9 cellular contexts compared by ENCODE assay signal in genomic region chr16:66660422-66661209, GRCh38. TPM values are rescaled to one million over a fixed set of nuclear protein-coding genes. Genes with fewer than 3 reads are reported as not detected.
DNase-seq lines count a peak whose midpoint lies in the region; FAIRE-seq and TF ChIP-seq lines count a peak whose summit lies in the region.
"Had no signal": no experiment of that assay in that cellular context is flagged by ENCODE, and none has a peak within 500 bp of the region (broad histone marks: within the 10 kb centered on the region; RNA-seq: fewer than 3 reads in every experiment).

No MANE protein-coding gene starts in this region.

- peak overlapping the region; percentile 71 for H3K27ac ChIP-seq in caudate nucleus (ENCODE audit: low read depth, low read length)
- peak overlapping the region; percentile 59 to 73 for H3K27ac ChIP-seq in kidney (ENCODE audit: low read depth in 2 of 2, low read length in 2 of 2)
- H3K27ac ChIP-seq in spleen = peak overlapping the region in 2 of 8 donors; percentile 28 to 39
- peak overlapping the region in 1 of 2 donors; percentile 72 for H3K27ac ChIP-seq in coronary artery
- H3K27ac ChIP-seq: KMS-11 had no signal

- peaks cover 3% of the 10 kb centered on the region for H3K4me1 Mint-ChIP-seq in activated naive CD4-positive, alpha-beta T cell treated with anti-CD3 and anti-CD28 coated beads for 36 hours (ENCODE audit: low read depth)

- H3K4me3 ChIP-seq in kidney (ENCODE audit: low read length in 2 of 2) (peak overlapping the region; percentile 3 to 7), spleen (no peak overlapping the region), coronary artery (no peak overlapping the region)

- TF ChIP-seq POLR2A in spleen (IDR thresholded peaks at IDR 0.05) = no peak

- H3K9me3 ChIP-seq in kidney (ENCODE audit: control insufficient read depth in 1 of 2, low read length in 2 of 2) (no peaks in the 10 kb centered on the region), spleen (no peaks in the 10 kb centered on the region)

- H3K27me3 ChIP-seq in spleen (replicated peaks in 1 of 7) = peaks cover 0 to 6% (median 0%) of the 10 kb centered on the region in 7 donors

- WGBS in spleen, 5 donors = 7 to 15% (median 7%) methylated on average over 9 of the region's 9 CpGs

- H3K27me3 Mint-ChIP-seq in activated naive CD4-positive, alpha-beta T cell treated with anti-CD3 and anti-CD28 coated beads for 36 hours (ENCODE audit: low read depth) = peaks cover 3% of the 10 kb centered on the region

- no peak overlapping the region for H3K27ac Mint-ChIP-seq in activated naive CD4-positive, alpha-beta T cell treated with anti-CD3 and anti-CD28 coated beads for 36 hours

- peak; percentile 17 for FAIRE-seq in kidney (lab: Jason Lieb, UNC)

- TF ChIP-seq CTCF in kidney (IDR thresholded peaks at IDR 0.05; ENCODE audit: borderline replicate concordance, extremely low read depth, insufficient read depth) (peak; percentile 30), spleen (IDR thresholded peaks at IDR 0.05 in 8 of 11, conservative IDR thresholded peaks at IDR 0.05 in 3 of 11) (no peak), coronary artery (IDR thresholded peaks at IDR 0.05) (no peak)

- H3K4me3 Mint-ChIP-seq in activated naive CD4-positive, alpha-beta T cell treated with anti-CD3 and anti-CD28 coated beads for 36 hours = no peak overlapping the region

- no peaks in the 10 kb centered on the region for H3K36me3 Mint-ChIP-seq in activated naive CD4-positive, alpha-beta T cell treated with anti-CD3 and anti-CD28 coated beads for 36 hours (ENCODE audit: low read depth)

- H3K36me3 ChIP-seq in kidney (ENCODE audit: control insufficient read depth in 1 of 2, insufficient read depth in 2 of 2, low read length in 2 of 2) = no peaks in the 10 kb centered on the region
- H3K36me3 ChIP-seq in spleen = no peaks in the 10 kb centered on the region

- DNase-seq in Daoy (ENCODE audit: low read depth) = peak; percentile 83
- peak; percentile 70 for DNase-seq in NCI-H2227 (lab: John Stamatoyannopoulos, UW; ENCODE audit: unreplicated experiment)
- peak in 48 of 61 donors; percentile 6 to 72 (median 40) for DNase-seq in caudate nucleus (lab: John Stamatoyannopoulos, UW)
- DNase-seq in kidney = peak; percentile 81
- DNase-seq in spleen = peak; percentile 76
- DNase-seq in activated naive CD4-positive, alpha-beta T cell treated with anti-CD3 and anti-CD28 coated beads for 36 hours = no peak
- DNase-seq in coronary artery (ENCODE audit: low spot score) = no peak
- DNase-seq in NCI-H1436 treated with DMSO at 0.1 percent for 48 hours (lab: John Stamatoyannopoulos, UW) = no peak

- CTCF ChIA-PET in activated naive CD4-positive, alpha-beta T cell treated with anti-CD3 and anti-CD28 coated beads for 36 hours (lab: Charles Lee) = interaction anchor here (0.6 to 5.6 kb wide), 6 partner anchors 10 to 388 kb away, joined by 3 to 41 read pairs (median 4); no protein-coding TSS in a partner anchor

- H3K9ac ChIP-seq in kidney (ENCODE audit: low read length in 2 of 2) = peak overlapping the region; percentile 15 to 30
- H3K9ac ChIP-seq: KMS-11 had no signal

- H3K9me3 Mint-ChIP-seq in activated naive CD4-positive, alpha-beta T cell treated with anti-CD3 and anti-CD28 coated beads for 36 hours = no peaks in the 10 kb centered on the region

- H3K4me1 ChIP-seq in kidney (ENCODE audit: control insufficient read depth in 1 of 2, insufficient read depth in 1 of 2, low read depth in 1 of 2, low read length in 2 of 2) = peaks cover 10 to 23% of the 10 kb centered on the region in 2 donors
- H3K4me1 ChIP-seq in spleen = peaks cover 0 to 27% (median 11%) of the 10 kb centered on the region in 6 donors

- intact Hi-C loops in kidney (cut with DNase I) = no loop called here
- intact Hi-C loops in spleen (cut with DNase I; ENCODE audit: low total_unique reads) = no loop called here
- intact Hi-C loops in activated naive CD4-positive, alpha-beta T cell treated with anti-CD3 and anti-CD28 coated beads for 36 hours (cut with micrococcal nuclease) = loop anchor here (5.0 kb wide), 1 partner anchor 82 kb away; no protein-coding TSS in a partner anchor

RNA-seq across cellular contexts. Expression of gene CMTM4, which starts 35.9 kb away (rescaled TPM):
- total RNA-seq in Daoy (2014; rRNA removed; shearing (Covaris generic)) = 14.7 and 18.9 TPM in 2 replicates
- total RNA-seq in kidney = 82.2 TPM
- polyA plus RNA-seq in kidney (ENCODE audit: insufficient read depth, low read depth, low replicate concordance) = 43.2 TPM
- total RNA-seq in spleen = 10 to 100 TPM in 1 of 7 donors, 1 to 10 TPM in 6; 3.8 to 10.2 (median 7.4) TPM
- 1 to 10 TPM in 2 of 3 donors, under 1 TPM in 1; 0.70 to 1.5 (median 1.1) TPM for polyA plus RNA-seq in spleen
- 1 to 10 TPM; 4.6 to 4.7 TPM for total RNA-seq in activated naive CD4-positive, alpha-beta T cell treated with anti-CD3 and anti-CD28 coated beads for 36 hours

RNA-seq across cellular contexts. Expression of gene CMTM3, which starts 56.1 kb away (rescaled TPM):
- total RNA-seq in Daoy (2014; rRNA removed; shearing (Covaris generic)) = 6.6 and 7.3 TPM in 2 replicates
- total RNA-seq in kidney = 22.9 TPM
- polyA plus RNA-seq in kidney (ENCODE audit: insufficient read depth, low read depth, low replicate concordance) = 13.8 TPM
- total RNA-seq in spleen = 10 to 100 TPM; 37.6 to 53.1 (median 41.9) TPM
- polyA plus RNA-seq in spleen = 10 to 100 TPM; 16.2 to 25.0 (median 23.4) TPM
- 10 to 100 TPM; 33.7 to 35.3 TPM for total RNA-seq in activated naive CD4-positive, alpha-beta T cell treated with anti-CD3 and anti-CD28 coated beads for 36 hours

Comparison
In these comparisons a context has a peak if more than half of its experiments do, and no peak if none do; other contexts are left out.
1. DNase-seq: peak in Daoy (single experiment), NCI-H2227 (single experiment), caudate nucleus (48 of 61), kidney (single experiment) and spleen (single experiment); none in activated naive CD4-positive, alpha-beta T cell treated with anti-CD3 and anti-CD28 coated beads for 36 hours (single experiment), coronary artery (single experiment) and NCI-H1436 treated with DMSO at 0.1 percent for 48 hours (single experiment).
2. H3K4me3 ChIP-seq: peak in kidney (2 of 2); none in spleen (0 of 8) and coronary artery (single experiment).